Comparison of ENCODE assay signal across 8 cellular contexts in genomic region chr17:43760254-43760852, GRCh38. TPM values are rescaled to one million over a fixed set of nuclear protein-coding genes. Genes with fewer than 3 reads are reported as not detected.
DNase-seq lines count a peak whose midpoint lies in the region; ATAC-seq, FAIRE-seq and TF ChIP-seq lines count a peak whose summit lies in the region.

No MANE protein-coding gene starts in this region.

- no peaks in the 10 kb centered on the region for H3K9me3 Mint-ChIP-seq in activated T-cell treated with anti-CD3 and anti-CD28 coated beads, Interleukin-2, amount 50 U/mL, for 72 hours
- H3K9me3 Mint-ChIP-seq in natural killer cell treated with Interleukin-12 subunit alpha and Interleukin-12 subunit beta and Interleukin-15 and Interleukin-18, amount 100 ng/mL, for 72 hours: no peaks in the 10 kb centered on the region

- no peak overlapping the region for H2AFZ ChIP-seq in Loucy (ENCODE audit: low read length)

- CTCF ChIA-PET in GM10248 (lab: Yijun Ruan, JAX): interaction anchor here (0.6 to 19.1 kb wide), 28 partner anchors 9 to 247 kb away, joined by 3 to 503 read pairs (median 6); partner anchors contain the start of gene CD300LG

- H3K4me1 Mint-ChIP-seq in activated T-cell treated with anti-CD3 and anti-CD28 coated beads, Interleukin-2, amount 50 U/mL, for 72 hours (ENCODE audit: low read depth): no peaks in the 10 kb centered on the region
- H3K4me1 Mint-ChIP-seq in natural killer cell treated with Interleukin-12 subunit alpha and Interleukin-12 subunit beta and Interleukin-15 and Interleukin-18, amount 100 ng/mL, for 72 hours (ENCODE audit: low read depth in 2 of 2): peaks cover 0 to 11% of the 10 kb centered on the region in 2 donors

- H3K27me3 Mint-ChIP-seq in activated T-cell treated with anti-CD3 and anti-CD28 coated beads, Interleukin-2, amount 50 U/mL, for 72 hours (ENCODE audit: low read depth): peaks cover 27% of the 10 kb centered on the region
- H3K27me3 Mint-ChIP-seq in natural killer cell treated with Interleukin-12 subunit alpha and Interleukin-12 subunit beta and Interleukin-15 and Interleukin-18, amount 100 ng/mL, for 72 hours: peaks cover 28 to 31% of the 10 kb centered on the region in 2 donors

- H4K20me1 ChIP-seq in Loucy (ENCODE audit: insufficient read depth, low read length, poor library complexity, severe bottlenecking): no peaks in the 10 kb centered on the region

- no peaks in the 10 kb centered on the region for H3K9me2 ChIP-seq in Loucy (replicated peaks; ENCODE audit: low read depth, low read length)

- no peak overlapping the region for H3K4me3 Mint-ChIP-seq in activated T-cell treated with anti-CD3 and anti-CD28 coated beads, Interleukin-2, amount 50 U/mL, for 72 hours
- no peak overlapping the region for H3K4me3 Mint-ChIP-seq in natural killer cell treated with Interleukin-12 subunit alpha and Interleukin-12 subunit beta and Interleukin-15 and Interleukin-18, amount 100 ng/mL, for 72 hours

- no peaks in the 10 kb centered on the region for H3K4me1 ChIP-seq in Loucy (ENCODE audit: insufficient read depth, low read length, poor library complexity, severe bottlenecking)

- H3F3A ChIP-seq in Loucy (ENCODE audit: low read depth): no peaks in the 10 kb centered on the region

- peak; percentile 80 for FAIRE-seq in RCC 7860 (lab: Jason Lieb, UNC)

- peak; percentile 96 for ATAC-seq in activated T-cell treated with anti-CD3 and anti-CD28 coated beads, Interleukin-2, amount 50 U/mL, for 72 hours (replicated peaks in 1 of 2)
- ATAC-seq in natural killer cell treated with Interleukin-12 subunit alpha and Interleukin-12 subunit beta and Interleukin-15 and Interleukin-18, amount 100 ng/mL, for 72 hours: peak; percentile 90 to 92
- ATAC-seq in GM18498 (IDR thresholded peaks at IDR 0.05; ENCODE audit: unreplicated experiment): no peak

- no peaks in the 10 kb centered on the region for H3K36me3 Mint-ChIP-seq in activated T-cell treated with anti-CD3 and anti-CD28 coated beads, Interleukin-2, amount 50 U/mL, for 72 hours (ENCODE audit: insufficient read depth in 2 of 2)
- no peaks in the 10 kb centered on the region for H3K36me3 Mint-ChIP-seq in natural killer cell treated with Interleukin-12 subunit alpha and Interleukin-12 subunit beta and Interleukin-15 and Interleukin-18, amount 100 ng/mL, for 72 hours

- POLR2A ChIA-PET in GM10248 (lab: Yijun Ruan, JAX): no interaction called here

- H3K27me3 ChIP-seq in Loucy (ENCODE audit: insufficient read depth, low read length, poor library complexity, severe bottlenecking): no peaks in the 10 kb centered on the region

- no peak overlapping the region for H3K9ac ChIP-seq in Loucy (ENCODE audit: low read depth, low read length, poor library complexity, severe bottlenecking)

- no peaks in the 10 kb centered on the region for H3K79me2 ChIP-seq in Loucy (ENCODE audit: insufficient read depth, low read length)

- no peak overlapping the region for H3K4me3 ChIP-seq in Loucy (ENCODE audit: low read length, poor library complexity, severe bottlenecking)

- peak; percentile 90 for DNase-seq in GM10248 (ENCODE audit: extremely low spot score)
- peak; percentile 76 for DNase-seq in RCC 7860 (ENCODE audit: low spot score)
- peak; percentile 90 to 91 for DNase-seq in activated T-cell treated with anti-CD3 and anti-CD28 coated beads, Interleukin-2, amount 50 U/mL, for 72 hours
- peak; percentile 95 for DNase-seq in fibroblast of peridontal ligament (ENCODE audit: extremely low read depth)
- DNase-seq in natural killer cell treated with Interleukin-12 subunit alpha and Interleukin-12 subunit beta and Interleukin-15 and Interleukin-18, amount 100 ng/mL, for 72 hours (ENCODE audit: low spot score): peak; percentile 86
- DNase-seq in stimulated activated naive CD4-positive, alpha-beta T cell treated with Interleukin-2 at 50 U/mL for 16 hours (lab: John Stamatoyannopoulos, UW): peak; percentile 83

- no peak overlapping the region for H3K27ac Mint-ChIP-seq in activated T-cell treated with anti-CD3 and anti-CD28 coated beads, Interleukin-2, amount 50 U/mL, for 72 hours
- H3K27ac Mint-ChIP-seq in natural killer cell treated with Interleukin-12 subunit alpha and Interleukin-12 subunit beta and Interleukin-15 and Interleukin-18, amount 100 ng/mL, for 72 hours: no peak overlapping the region

- peak; percentile 100 for TF ChIP-seq CTCF in GM10248 (IDR thresholded peaks at IDR 0.05; ENCODE audit: control extremely low read depth, extremely low read depth, low read depth, missing control alignments)
- peak; percentile 100 for TF ChIP-seq CTCF in Loucy (conservative IDR thresholded peaks at IDR 0.05; ENCODE audit: low read length)

- H3K9me3 ChIP-seq in Loucy (ENCODE audit: insufficient read depth, low read depth, low read length): no peaks in the 10 kb centered on the region

- no peaks in the 10 kb centered on the region for H3K36me3 ChIP-seq in Loucy (ENCODE audit: insufficient read depth, low read length)

- no peak overlapping the region for H3K4me2 ChIP-seq in Loucy (ENCODE audit: low read depth, low read length, poor library complexity, severe bottlenecking)

RNA-seq across cellular contexts. Expression of gene SOST, which starts 1.8 kb away (rescaled TPM):
- not detected for total RNA-seq in activated T-cell treated with anti-CD3 and anti-CD28 coated beads, Interleukin-2, amount 50 U/mL, for 72 hours
- not detected for total RNA-seq in natural killer cell treated with Interleukin-12 subunit alpha and Interleukin-12 subunit beta and Interleukin-15 and Interleukin-18, amount 100 ng/mL, for 72 hours

RNA-seq across cellular contexts. Expression of gene DUSP3, which starts 18.4 kb away (rescaled TPM):
- 10 to 100 TPM in 1 of 2 donors, 1 to 10 TPM in 1; 9.2 to 11.0 TPM for total RNA-seq in activated T-cell treated with anti-CD3 and anti-CD28 coated beads, Interleukin-2, amount 50 U/mL, for 72 hours
- 10 to 100 TPM in 1 of 2 donors, 1 to 10 TPM in 1; 7.0 to 12.0 TPM for total RNA-seq in natural killer cell treated with Interleukin-12 subunit alpha and Interleukin-12 subunit beta and Interleukin-15 and Interleukin-18, amount 100 ng/mL, for 72 hours

RNA-seq across cellular contexts. Expression of gene CFAP97D1, which starts 19.9 kb away (rescaled TPM):
- total RNA-seq in activated T-cell treated with anti-CD3 and anti-CD28 coated beads, Interleukin-2, amount 50 U/mL, for 72 hours: not detected
- total RNA-seq in natural killer cell treated with Interleukin-12 subunit alpha and Interleukin-12 subunit beta and Interleukin-15 and Interleukin-18, amount 100 ng/mL, for 72 hours: not detected
